In genomic region chr16:28863929-28864886, GRCh38 we compare ENCODE assay signal across 8 cellular contexts. TPM values are rescaled to one million over a fixed set of nuclear protein-coding genes. Genes with fewer than 3 reads are reported as not detected.
DNase-seq lines count a peak whose midpoint lies in the region; ATAC-seq, FAIRE-seq and TF ChIP-seq lines count a peak whose summit lies in the region.

No MANE protein-coding gene starts in this region.

- peaks cover 0 to 39% (median 2%) of the 10 kb centered on the region in 3 donors for H3K36me3 Mint-ChIP-seq in CD8-positive, alpha-beta memory T cell
- no peaks in the 10 kb centered on the region for H3K36me3 Mint-ChIP-seq in astrocyte (ENCODE audit: low read depth, unreplicated experiment)
- peaks cover 20% of the 10 kb centered on the region for H3K36me3 Mint-ChIP-seq in stimulated activated memory B cell treated with anti-CD40 and anti-IgM and Interleukin-4, amounts not matched to agents 10 μg/mL and 1 μg/mL and 100 μg/mL, for 72 hours

- H3K27me3 Mint-ChIP-seq in CD8-positive, alpha-beta memory T cell: peaks cover 0 to 2% of the 10 kb centered on the region in 2 donors
- H3K27me3 Mint-ChIP-seq in astrocyte (ENCODE audit: low read depth, unreplicated experiment): no peaks in the 10 kb centered on the region
- no peaks in the 10 kb centered on the region for H3K27me3 Mint-ChIP-seq in stimulated activated memory B cell treated with anti-CD40 and anti-IgM and Interleukin-4, amounts not matched to agents 10 μg/mL and 1 μg/mL and 100 μg/mL, for 72 hours

- peaks cover 22% of the 10 kb centered on the region for H4K20me1 ChIP-seq in astrocyte (ENCODE audit: insufficient read depth, low read length)

- ATAC-seq in stimulated activated memory B cell treated with anti-CD40 and anti-IgM and Interleukin-4, amounts not matched to agents 10 μg/mL and 1 μg/mL and 100 μg/mL, for 72 hours: peak; percentile 4
- ATAC-seq in HG02840 (IDR thresholded peaks at IDR 0.05; ENCODE audit: low FRiP score, unreplicated experiment) (no peak), GM19463 (IDR thresholded peaks at IDR 0.05; ENCODE audit: unreplicated experiment) (no peak)

- peaks cover 6% of the 10 kb centered on the region for H3K36me3 ChIP-seq in CD8-positive, alpha-beta memory T cell (ENCODE audit: insufficient read depth, low read length)
- peaks cover 25% of the 10 kb centered on the region for H3K36me3 ChIP-seq in HUES48 (ENCODE audit: control insufficient read depth, insufficient read depth, low read length)
- H3K36me3 ChIP-seq in astrocyte (ENCODE audit: insufficient read depth, low read length): peaks cover 6% of the 10 kb centered on the region

- H3K9ac ChIP-seq in HUES48 (ENCODE audit: low read depth, low read length) (peak overlapping the region; percentile 96), astrocyte (ENCODE audit: low read length) (peak overlapping the region; percentile 96)

- CTCF ChIA-PET in CD8-positive, alpha-beta memory T cell (lab: Charles Lee): interaction anchor here (1.4 to 5.4 kb wide), 6 partner anchors 9 to 91 kb away, joined by 3 to 42 read pairs (median 6); partner anchors contain the start of genes ATXN2L and TUFM

- DNase-seq in CD8-positive, alpha-beta memory T cell: peak in 4 of 5 donors; percentile 22 to 34 (median 28)
- peak; percentile 58 for DNase-seq in astrocyte (ENCODE audit: low read depth)
- DNase-seq in T-helper 9 cell: no peak

- H3K4me1 Mint-ChIP-seq in CD8-positive, alpha-beta memory T cell: peaks cover 22 to 48% (median 23%) of the 10 kb centered on the region in 3 donors
- H3K4me1 Mint-ChIP-seq in astrocyte (ENCODE audit: low read depth, unreplicated experiment): peaks cover 9% of the 10 kb centered on the region
- H3K4me1 Mint-ChIP-seq in stimulated activated memory B cell treated with anti-CD40 and anti-IgM and Interleukin-4, amounts not matched to agents 10 μg/mL and 1 μg/mL and 100 μg/mL, for 72 hours: peaks cover 31% of the 10 kb centered on the region

- no peaks in the 10 kb centered on the region for H3K9me3 ChIP-seq in CD8-positive, alpha-beta memory T cell (ENCODE audit: low read length)
- H3K9me3 ChIP-seq in HUES48 (ENCODE audit: control insufficient read depth, insufficient read depth, low read length): no peaks in the 10 kb centered on the region
- no peaks in the 10 kb centered on the region for H3K9me3 ChIP-seq in astrocyte (ENCODE audit: insufficient read depth, low read depth, low read length)
- H3K9me3 ChIP-seq in iPS-18c (ENCODE audit: control insufficient read depth, insufficient read depth, low read length): peaks cover 2% of the 10 kb centered on the region

- FAIRE-seq in astrocyte (lab: Jason Lieb, UNC): no peak

- H3K27me3 ChIP-seq in CD8-positive, alpha-beta memory T cell (ENCODE audit: insufficient read depth, low read length, poor library complexity, severe bottlenecking): no peaks in the 10 kb centered on the region
- no peaks in the 10 kb centered on the region for H3K27me3 ChIP-seq in HUES48 (ENCODE audit: control insufficient read depth, insufficient read depth, low read length)
- no peaks in the 10 kb centered on the region for H3K27me3 ChIP-seq in astrocyte (ENCODE audit: insufficient read depth, low read length)

- no peaks in the 10 kb centered on the region for H3K9me3 Mint-ChIP-seq in CD8-positive, alpha-beta memory T cell
- H3K9me3 Mint-ChIP-seq in astrocyte (ENCODE audit: unreplicated experiment): no peaks in the 10 kb centered on the region
- no peaks in the 10 kb centered on the region for H3K9me3 Mint-ChIP-seq in stimulated activated memory B cell treated with anti-CD40 and anti-IgM and Interleukin-4, amounts not matched to agents 10 μg/mL and 1 μg/mL and 100 μg/mL, for 72 hours

- peak overlapping the region; percentile 99 for H3K4me3 ChIP-seq in CD8-positive, alpha-beta memory T cell (ENCODE audit: low read length)
- H3K4me3 ChIP-seq in HUES48 (ENCODE audit: low read depth, low read length): peak overlapping the region; percentile 88
- peak overlapping the region; percentile 93 for H3K4me3 ChIP-seq in astrocyte (ENCODE audit: insufficient read depth, low read depth, low read length)
- peak overlapping the region; percentile 97 for H3K4me3 ChIP-seq in iPS-18c (ENCODE audit: insufficient read depth, low read depth, low read length)

- H3K4me1 ChIP-seq in CD8-positive, alpha-beta memory T cell (ENCODE audit: insufficient read depth, low read length): peaks cover 14% of the 10 kb centered on the region
- H3K4me1 ChIP-seq in HUES48 (ENCODE audit: control insufficient read depth, insufficient read depth, low read length) (peaks cover 11% of the 10 kb centered on the region; the same call in 1 of the 2 replicates), astrocyte (ENCODE audit: insufficient read depth, low read length) (peaks cover 10% of the 10 kb centered on the region)

- H3K27ac ChIP-seq in CD8-positive, alpha-beta memory T cell (ENCODE audit: low read depth, low read length): peak overlapping the region; percentile 96
- peak overlapping the region; percentile 100 for H3K27ac ChIP-seq in HUES48 (ENCODE audit: low read depth, low read length)
- H3K27ac ChIP-seq in astrocyte (ENCODE audit: low read depth, low read length): peak overlapping the region; percentile 93

- peak overlapping the region; percentile 93 to 99 (median 98) for H3K27ac Mint-ChIP-seq in CD8-positive, alpha-beta memory T cell
- peak overlapping the region; percentile 97 for H3K27ac Mint-ChIP-seq in astrocyte (ENCODE audit: unreplicated experiment)
- H3K27ac Mint-ChIP-seq in stimulated activated memory B cell treated with anti-CD40 and anti-IgM and Interleukin-4, amounts not matched to agents 10 μg/mL and 1 μg/mL and 100 μg/mL, for 72 hours: peak overlapping the region; percentile 97

- H3K79me2 ChIP-seq in astrocyte (ENCODE audit: insufficient read depth, low read length): peaks cover 49% of the 10 kb centered on the region

- TF ChIP-seq CTCF in astrocyte (IDR thresholded peaks at IDR 0.05; ENCODE audit: insufficient read depth, low read depth, low read length): no peak

- peak overlapping the region; percentile 95 for H3K4me2 ChIP-seq in astrocyte (ENCODE audit: low read length)

- H2AFZ ChIP-seq in astrocyte (ENCODE audit: low read depth, low read length): peak overlapping the region; percentile 97

- H3K4me3 Mint-ChIP-seq in CD8-positive, alpha-beta memory T cell: peak overlapping the region; percentile 98 to 99 (median 99)
- H3K4me3 Mint-ChIP-seq in astrocyte (ENCODE audit: unreplicated experiment): peak overlapping the region; percentile 96
- H3K4me3 Mint-ChIP-seq in stimulated activated memory B cell treated with anti-CD40 and anti-IgM and Interleukin-4, amounts not matched to agents 10 μg/mL and 1 μg/mL and 100 μg/mL, for 72 hours: peak overlapping the region; percentile 86

- POLR2A ChIA-PET in CD8-positive, alpha-beta memory T cell (lab: Charles Lee): interaction anchor here (0.6 to 2.5 kb wide), 10 partner anchors 9 to 121 kb away, joined by 3 to 28 read pairs (median 5); partner anchors contain the start of genes ATXN2L, LAT, NFATC2IP and TUFM

RNA-seq across cellular contexts. Expression of gene SH2B1, which starts 0.6 kb away (rescaled TPM):
- total RNA-seq in CD8-positive, alpha-beta memory T cell: 10 to 100 TPM; 39.6 to 44.7 TPM
- polyA plus RNA-seq in CD8-positive, alpha-beta memory T cell: 3.5 TPM
- 27.6 and 34.2 TPM in 2 replicates for total RNA-seq in astrocyte

RNA-seq across cellular contexts. Expression of gene ATP2A1, which starts 14.1 kb away (rescaled TPM):
- 1 to 10 TPM; 1.9 to 2.1 TPM for total RNA-seq in CD8-positive, alpha-beta memory T cell
- polyA plus RNA-seq in CD8-positive, alpha-beta memory T cell: not detected
- 1.0 and 2.0 TPM in 2 replicates for total RNA-seq in astrocyte

RNA-seq across cellular contexts. Expression of gene TUFM, which starts 18.1 kb away (rescaled TPM):
- total RNA-seq in CD8-positive, alpha-beta memory T cell: 100 to 1,000 TPM; 320 to 347 TPM
- polyA plus RNA-seq in CD8-positive, alpha-beta memory T cell: 146 TPM
- total RNA-seq in astrocyte: 136 and 147 TPM in 2 replicates

RNA-seq across cellular contexts. Expression of gene ATXN2L, which starts 41.4 kb away (rescaled TPM):
- 100 to 1,000 TPM; 266 to 267 TPM for total RNA-seq in CD8-positive, alpha-beta memory T cell
- 31.0 TPM for polyA plus RNA-seq in CD8-positive, alpha-beta memory T cell
- 169 and 191 TPM in 2 replicates for total RNA-seq in astrocyte
